9 cellular contexts compared by ENCODE assay signal in genomic region chr2:179096090-179096489, GRCh38. TPM values are rescaled to one million over a fixed set of nuclear protein-coding genes. Genes with fewer than 3 reads are reported as not detected.
A peak's percentile ranks its signal among the peaks of the same experiment; 100 is the strongest.
DNase-seq lines count a peak whose midpoint lies in the region; ATAC-seq and TF ChIP-seq lines count a peak whose summit lies in the region.
"Had no signal": no experiment of that assay in that cellular context is flagged by ENCODE, and none has a peak within 500 bp of the region (broad histone marks: within the 10 kb centered on the region; RNA-seq: fewer than 3 reads in every experiment).

No MANE protein-coding gene starts in this region.

- peaks cover 25% of the 10 kb centered on the region for H3K4me1 Mint-ChIP-seq in activated CD8-positive, alpha-beta T cell treated with anti-CD3 and anti-CD28 coated beads, Interleukin-2, amount 10 ng/mL, durations not matched to agents 7 days and 5 days (ENCODE audit: low read depth)

- peak overlapping the region; percentile 64 for H3K27ac Mint-ChIP-seq in activated CD8-positive, alpha-beta T cell treated with anti-CD3 and anti-CD28 coated beads, Interleukin-2, amount 10 ng/mL, durations not matched to agents 7 days and 5 days

- H3K36me3 Mint-ChIP-seq in activated CD8-positive, alpha-beta T cell treated with anti-CD3 and anti-CD28 coated beads, Interleukin-2, amount 10 ng/mL, durations not matched to agents 7 days and 5 days (ENCODE audit: low read depth) = peaks cover 3% of the 10 kb centered on the region

- TF ChIP-seq CTCF in GM12864 (IDR thresholded peaks at IDR 0.05; ENCODE audit: low read depth, low read length, missing control alignments) = no peak
- no peak for TF ChIP-seq CTCF in uterus (IDR thresholded peaks at IDR 0.05)
- TF ChIP-seq CTCF in foreskin fibroblast (IDR thresholded peaks at IDR 0.05; ENCODE audit: low read depth, low read length) = no peak
- TF ChIP-seq CTCF in ascending aorta (IDR thresholded peaks at IDR 0.05) = no peak

- CTCF ChIA-PET in activated CD8-positive, alpha-beta T cell treated with anti-CD3 and anti-CD28 coated beads, Interleukin-2, amount 10 ng/mL, durations not matched to agents 7 days and 5 days (lab: Charles Lee) = no interaction called here

- TF ChIP-seq POLR2A in uterus (IDR thresholded peaks at IDR 0.05) = no peak

- H3K27ac ChIP-seq in uterus = no peak overlapping the region
- H3K27ac ChIP-seq in ascending aorta = no peak overlapping the region
- H3K27ac ChIP-seq: HL-60 had no signal

- H3K9me3 Mint-ChIP-seq in activated CD8-positive, alpha-beta T cell treated with anti-CD3 and anti-CD28 coated beads, Interleukin-2, amount 10 ng/mL, durations not matched to agents 7 days and 5 days (ENCODE audit: insufficient read depth) = peaks cover 14% of the 10 kb centered on the region

- intact Hi-C loops in uterus (cut with DNase I; ENCODE audit: low total_unique reads) = no loop called here
- intact Hi-C loops in ascending aorta (cut with DNase I) = no loop called here

- H3K4me3 ChIP-seq in GM12864 (ENCODE audit: low read depth, low read length) (no peak overlapping the region), uterus (no peak overlapping the region), foreskin fibroblast (ENCODE audit: low read depth in 1 of 2, low read length in 2 of 2) (no peak overlapping the region), ascending aorta (no peak overlapping the region)

- H3K36me3 ChIP-seq in uterus = no peaks in the 10 kb centered on the region
- no peaks in the 10 kb centered on the region for H3K36me3 ChIP-seq in ascending aorta

- H3K9me3 ChIP-seq in uterus (no peaks in the 10 kb centered on the region), ascending aorta (peaks cover 0 to 6% of the 10 kb centered on the region in 2 donors)

- no peaks in the 10 kb centered on the region for H3K4me1 ChIP-seq in uterus
- H3K4me1 ChIP-seq in ascending aorta = no peaks in the 10 kb centered on the region

- ATAC-seq in GM19438 (IDR thresholded peaks at IDR 0.05; ENCODE audit: low read depth, unreplicated experiment) (peak; percentile 95), HG03378 (IDR thresholded peaks at IDR 0.05; ENCODE audit: unreplicated experiment) (peak; percentile 98)
- ATAC-seq in activated CD8-positive, alpha-beta T cell treated with anti-CD3 and anti-CD28 coated beads, Interleukin-2, amount 10 ng/mL, durations not matched to agents 7 days and 5 days = peak; percentile 94

- no peaks in the 10 kb centered on the region for H3K27me3 Mint-ChIP-seq in activated CD8-positive, alpha-beta T cell treated with anti-CD3 and anti-CD28 coated beads, Interleukin-2, amount 10 ng/mL, durations not matched to agents 7 days and 5 days (ENCODE audit: low read depth)

- DNase-seq in GM12864 (ENCODE audit: low read depth) (peak; percentile 52), uterus (no peak), foreskin fibroblast (no peak), NCI-H2196 treated with DMSO at 0.1 percent for 48 hours (lab: John Stamatoyannopoulos, UW; ENCODE audit: unreplicated experiment) (no peak), ascending aorta (ENCODE audit: low spot score in 2 of 2) (no peak)
- peak; percentile 57 for DNase-seq in activated CD8-positive, alpha-beta T cell treated with anti-CD3 and anti-CD28 coated beads, Interleukin-2, amount 10 ng/mL, durations not matched to agents 7 days and 5 days

- POLR2A ChIA-PET in activated CD8-positive, alpha-beta T cell treated with anti-CD3 and anti-CD28 coated beads, Interleukin-2, amount 10 ng/mL, durations not matched to agents 7 days and 5 days (lab: Charles Lee) = interaction anchor here (1.1 kb wide), 1 partner anchor 46 kb away, joined by 3 read pairs; the partner anchor contains the start of gene CCDC141

- no peak overlapping the region for H3K4me3 Mint-ChIP-seq in activated CD8-positive, alpha-beta T cell treated with anti-CD3 and anti-CD28 coated beads, Interleukin-2, amount 10 ng/mL, durations not matched to agents 7 days and 5 days

- H3K27me3 ChIP-seq in uterus = no peaks in the 10 kb centered on the region
- no peaks in the 10 kb centered on the region for H3K27me3 ChIP-seq in ascending aorta

RNA-seq across cellular contexts. Expression of gene CCDC141, which starts 46.2 kb away (rescaled TPM):
- 10 to 100 TPM; 17.0 to 19.5 TPM for total RNA-seq in activated CD8-positive, alpha-beta T cell treated with anti-CD3 and anti-CD28 coated beads, Interleukin-2, amount 10 ng/mL, durations not matched to agents 7 days and 5 days
- total RNA-seq in uterus (10 to 100 TPM in 1 of 4 donors, 1 to 10 TPM in 2, under 1 TPM in 1; 0.29 to 10.2 (median 3.8) TPM), ascending aorta (2.0 TPM)

Comparison
In these comparisons a context has a peak if more than half of its experiments do, and no peak if none do; other contexts are left out.
1. DNase-seq: peak in GM12864 (single experiment) and activated CD8-positive, alpha-beta T cell treated with anti-CD3 and anti-CD28 coated beads, Interleukin-2, amount 10 ng/mL, durations not matched to agents 7 days and 5 days (single experiment); none in uterus (0 of 2), foreskin fibroblast (0 of 2), NCI-H2196 treated with DMSO at 0.1 percent for 48 hours (single experiment) and ascending aorta (0 of 2).
2. Peak in every context shown above with its lines, with median percentiles within 50 percentile points of each other: ATAC-seq.